ENCODE assay signal across 10 cellular contexts in the genomic region with DNA sequence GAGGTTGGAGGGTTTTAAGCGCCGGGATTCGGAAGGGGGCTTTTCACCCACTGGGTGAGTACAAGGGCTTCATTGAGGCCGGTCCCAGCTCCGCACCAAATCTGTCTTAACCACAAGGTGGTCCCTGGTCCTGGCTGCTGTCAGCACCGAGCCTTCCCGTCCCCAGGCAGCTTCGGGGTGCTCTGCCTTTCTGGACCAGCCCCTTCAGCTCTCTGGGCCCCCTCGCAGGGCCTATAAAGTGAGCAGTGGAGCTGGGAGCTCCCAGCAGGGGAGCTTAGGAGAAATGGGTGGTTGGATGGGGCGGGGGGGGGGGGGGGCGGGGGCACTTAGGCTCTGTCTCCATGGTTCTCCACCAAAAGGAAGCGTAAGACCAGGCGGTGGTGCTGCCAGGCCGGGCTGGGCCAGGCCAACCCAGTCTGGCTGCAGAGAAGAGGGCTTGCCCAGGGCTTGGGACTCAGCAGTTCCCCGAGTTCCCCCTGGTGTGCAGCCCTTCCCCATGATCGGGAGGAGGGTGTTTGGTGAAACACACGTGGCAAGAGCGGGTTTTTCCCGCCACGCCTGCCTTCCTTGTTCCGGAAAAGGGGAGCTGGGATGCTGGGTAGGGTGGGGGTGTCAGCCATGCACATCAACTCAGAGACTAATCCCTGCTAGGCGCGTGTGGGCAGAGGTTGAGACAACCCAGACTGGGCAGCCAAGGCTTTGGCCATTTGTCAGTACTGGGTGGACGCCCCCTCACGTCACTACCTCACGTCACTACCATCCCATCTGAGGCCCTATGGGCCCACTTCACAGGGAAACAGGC. TPM values are rescaled to one million over a fixed set of nuclear protein-coding genes. Genes with fewer than 3 reads are reported as not detected.
DNase-seq lines count a peak whose midpoint lies in the region; ATAC-seq, FAIRE-seq and TF ChIP-seq lines count a peak whose summit lies in the region.
"Had no signal": no experiment of that assay in that cellular context is flagged by ENCODE, and none has a peak within 500 bp of the region (broad histone marks: within the 10 kb centered on the region; RNA-seq: fewer than 3 reads in every experiment).

No MANE protein-coding gene starts in this region.

- ATAC-seq in stimulated activated naive CD8-positive, alpha-beta T cell treated with anti-CD3 and anti-CD28 coated beads, Interleukin-15, amount 100 ng/mL, for 72 hours = peak; percentile 52
- ATAC-seq in HG02970 (IDR thresholded peaks at IDR 0.05; ENCODE audit: low FRiP score, unreplicated experiment) = no peak

- peaks cover 72% of the 10 kb centered on the region for H3K27me3 Mint-ChIP-seq in stimulated activated naive CD8-positive, alpha-beta T cell treated with anti-CD3 and anti-CD28 coated beads, Interleukin-15, amount 100 ng/mL, for 72 hours

- H3K4me3 ChIP-seq in adipocyte (ENCODE audit: low read length) (peak overlapping the region; percentile 77), iPS-15b (ENCODE audit: low read depth, low read length) (peak overlapping the region; percentile 73), kidney (ENCODE audit: low read length in 2 of 2) (no peak overlapping the region)

- H3K4me1 ChIP-seq in adipocyte (ENCODE audit: control insufficient read depth, insufficient read depth, low read length) = peaks cover 69% of the 10 kb centered on the region
- H3K4me1 ChIP-seq in iPS-15b (ENCODE audit: control insufficient read depth, insufficient read depth, low read length) = peaks cover 7% of the 10 kb centered on the region
- no peaks in the 10 kb centered on the region for H3K4me1 ChIP-seq in kidney (ENCODE audit: control insufficient read depth in 1 of 2, insufficient read depth in 1 of 2, low read depth in 1 of 2, low read length in 2 of 2)

- H3K4me3 Mint-ChIP-seq in stimulated activated naive CD8-positive, alpha-beta T cell treated with anti-CD3 and anti-CD28 coated beads, Interleukin-15, amount 100 ng/mL, for 72 hours = peak overlapping the region; percentile 70 to 74

- H3K9ac ChIP-seq in adipocyte (ENCODE audit: low read length) = peak overlapping the region; percentile 89
- no peak overlapping the region for H3K9ac ChIP-seq in iPS-15b (ENCODE audit: low read depth, low read length)
- H3K9ac ChIP-seq in kidney (ENCODE audit: low read length in 2 of 2) = no peak overlapping the region
- H3K9ac ChIP-seq: KMS-11 had no signal

- H3K36me3 ChIP-seq in adipocyte (ENCODE audit: control insufficient read depth, insufficient read depth, low read length, severe bottlenecking) (no peaks in the 10 kb centered on the region), iPS-15b (ENCODE audit: control insufficient read depth, insufficient read depth, low read length) (no peaks in the 10 kb centered on the region), kidney (ENCODE audit: control insufficient read depth in 1 of 2, insufficient read depth in 2 of 2, low read length in 2 of 2) (no peaks in the 10 kb centered on the region)

- peak overlapping the region; percentile 81 to 88 for H3K27ac Mint-ChIP-seq in stimulated activated naive CD8-positive, alpha-beta T cell treated with anti-CD3 and anti-CD28 coated beads, Interleukin-15, amount 100 ng/mL, for 72 hours

- no peak overlapping the region for H3K27ac ChIP-seq in kidney (ENCODE audit: low read depth in 2 of 2, low read length in 2 of 2)
- H3K27ac ChIP-seq: KMS-11 had no signal

- H3K27me3 ChIP-seq in adipocyte (replicated peaks; ENCODE audit: control insufficient read depth, insufficient read depth, low read length) (no peaks in the 10 kb centered on the region), iPS-15b (ENCODE audit: control insufficient read depth, insufficient read depth, low read length) (peaks cover 2% of the 10 kb centered on the region)

- no peaks in the 10 kb centered on the region for H3K9me3 Mint-ChIP-seq in stimulated activated naive CD8-positive, alpha-beta T cell treated with anti-CD3 and anti-CD28 coated beads, Interleukin-15, amount 100 ng/mL, for 72 hours

- no peak for TF ChIP-seq CTCF in kidney (IDR thresholded peaks at IDR 0.05; ENCODE audit: borderline replicate concordance, extremely low read depth, insufficient read depth)

- H3K9me3 ChIP-seq in adipocyte (ENCODE audit: control insufficient read depth, low read length) (no peaks in the 10 kb centered on the region), iPS-15b (ENCODE audit: control insufficient read depth, insufficient read depth, low read length) (no peaks in the 10 kb centered on the region), kidney (ENCODE audit: control insufficient read depth in 1 of 2, low read length in 2 of 2) (no peaks in the 10 kb centered on the region)

- peaks cover 6% of the 10 kb centered on the region for H3K4me1 Mint-ChIP-seq in stimulated activated naive CD8-positive, alpha-beta T cell treated with anti-CD3 and anti-CD28 coated beads, Interleukin-15, amount 100 ng/mL, for 72 hours

- intact Hi-C loops in kidney (cut with DNase I) = no loop called here

- no peak for FAIRE-seq in kidney (lab: Jason Lieb, UNC)

- DNase-seq in DMS53 (lab: John Stamatoyannopoulos, UW) = peak; percentile 24
- no peak for DNase-seq in DMS53 treated with DMSO at 0.1 percent for 48 hours (lab: John Stamatoyannopoulos, UW; ENCODE audit: unreplicated experiment)
- peak; percentile 73 for DNase-seq in adipocyte (ENCODE audit: low read depth)
- peak; percentile 8 to 39 for DNase-seq in stimulated activated naive CD8-positive, alpha-beta T cell treated with anti-CD3 and anti-CD28 coated beads, Interleukin-15, amount 100 ng/mL, for 72 hours
- DNase-seq in activated gamma-delta T cell treated with Interleukin-2 at 50 U/mL for 16 hours = no peak
- DNase-seq in kidney = no peak
- DNase-seq: stimulated activated naive CD4-positive, alpha-beta T cell treated with Interleukin-2 at 50 U/mL for 16 hours had no signal

RNA-seq across cellular contexts. Expression of gene PRRX2, which starts 32.7 kb away (rescaled TPM):
- total RNA-seq in kidney = 1.8 TPM
- 2.3 TPM for polyA plus RNA-seq in kidney (ENCODE audit: insufficient read depth, low read depth, low replicate concordance)

RNA-seq across cellular contexts. Expression of gene PTGES, which starts 54.7 kb away (rescaled TPM):
- 8.9 TPM for total RNA-seq in kidney
- 8.1 TPM for polyA plus RNA-seq in kidney (ENCODE audit: insufficient read depth, low read depth, low replicate concordance)

RNA-seq across cellular contexts. Expression of gene ASB6, which starts 56.2 kb away (rescaled TPM):
- total RNA-seq in kidney = 22.5 TPM
- polyA plus RNA-seq in kidney (ENCODE audit: insufficient read depth, low read depth, low replicate concordance) = 18.1 TPM

Comparison
In these comparisons a context has a peak if more than half of its experiments do, and no peak if none do; other contexts are left out.
1. DNase-seq: peak in DMS53 (single experiment), adipocyte (single experiment) and stimulated activated naive CD8-positive, alpha-beta T cell treated with anti-CD3 and anti-CD28 coated beads, Interleukin-15, amount 100 ng/mL, for 72 hours (2 of 2); none in DMS53 treated with DMSO at 0.1 percent for 48 hours (single experiment), activated gamma-delta T cell treated with Interleukin-2 at 50 U/mL for 16 hours (single experiment) and kidney (single experiment).
2. H3K4me3 ChIP-seq: peak in adipocyte (single experiment) and iPS-15b (single experiment); none in kidney (0 of 2).